In the genomic region with DNA sequence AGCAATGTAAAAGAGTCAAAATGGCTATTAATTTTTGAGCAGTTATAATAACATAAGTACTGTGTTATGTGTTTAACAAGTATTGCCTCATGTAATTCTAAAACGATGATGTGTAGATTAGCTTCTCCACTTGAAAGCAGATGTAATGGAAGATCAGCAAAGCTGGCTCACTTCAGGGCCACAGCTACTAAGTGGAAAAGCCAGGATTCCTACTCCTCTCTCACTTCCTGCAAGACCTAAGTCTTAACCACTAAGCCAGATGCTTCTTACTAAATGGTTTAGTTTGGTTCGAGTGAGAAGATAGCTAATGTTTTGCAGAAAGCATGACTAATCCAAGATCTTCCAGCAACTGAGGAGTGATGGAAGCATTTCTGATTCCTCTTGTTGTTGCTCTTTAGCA, we compare ENCODE assay signal across 18 cellular contexts. TPM values are rescaled to one million over a fixed set of nuclear protein-coding genes. Genes with fewer than 3 reads are reported as not detected.
DNase-seq lines count a peak whose midpoint lies in the region; ATAC-seq, FAIRE-seq and TF ChIP-seq lines count a peak whose summit lies in the region.
"Had no signal": no experiment of that assay in that cellular context is flagged by ENCODE, and none has a peak within 500 bp of the region (broad histone marks: within the 10 kb centered on the region; RNA-seq: fewer than 3 reads in every experiment).

No MANE protein-coding gene starts in this region.

- H3K4me2 ChIP-seq in hepatocyte, result no peak overlapping the region

- no peaks in the 10 kb centered on the region for H3K79me2 ChIP-seq in hepatocyte

- no peak overlapping the region for H2AFZ ChIP-seq in hepatocyte

- H3K36me3 Mint-ChIP-seq in activated CD4-positive, alpha-beta T cell treated with anti-CD3 and anti-CD28 coated beads for 36 hours (ENCODE audit: low read depth), result no peaks in the 10 kb centered on the region
- H3K36me3 Mint-ChIP-seq: brain, type B pancreatic cell had no signal

- no peaks in the 10 kb centered on the region for H3K9me3 ChIP-seq in hepatocyte (ENCODE audit: low read depth)

- no peak overlapping the region for H3K27ac ChIP-seq in hepatocyte

- peak; percentile 74 for DNase-seq in GM04503 (ENCODE audit: low read depth)
- DNase-seq in RCC 7860 (ENCODE audit: low spot score), result peak; percentile 86
- peak; percentile 57 for DNase-seq in fibroblast of pulmonary artery (ENCODE audit: low read depth)
- peak; percentile 70 for DNase-seq in skeletal muscle cell (ENCODE audit: low read depth)
- DNase-seq in HPDE6-E6E7 (ENCODE audit: extremely low spot score), result no peak
- DNase-seq in activated CD4-positive, alpha-beta T cell treated with anti-CD3 and anti-CD28 coated beads for 36 hours, result no peak
- no peak for DNase-seq in hepatocyte (ENCODE audit: low spot score)
- DNase-seq: effector memory CD4-positive, alpha-beta T cell; KG1; left cardiac atrium; NCI-H1417 treated with DMSO at 0.1 percent for 48 hours; SW 1271 had no signal

- no peaks in the 10 kb centered on the region for H4K20me1 ChIP-seq in hepatocyte (ENCODE audit: insufficient read depth, poor library complexity, severe bottlenecking)

- H3K9me3 Mint-ChIP-seq in activated CD4-positive, alpha-beta T cell treated with anti-CD3 and anti-CD28 coated beads for 36 hours (ENCODE audit: low read depth), result no peaks in the 10 kb centered on the region
- H3K9me3 Mint-ChIP-seq: brain, type B pancreatic cell had no signal

- peak; percentile 96 for FAIRE-seq in RCC 7860 (lab: Jason Lieb, UNC)
- FAIRE-seq: H1 had no signal

- ATAC-seq in activated CD4-positive, alpha-beta T cell treated with anti-CD3 and anti-CD28 coated beads for 36 hours, result no peak
- no peak for ATAC-seq in HG02759 (IDR thresholded peaks at IDR 0.05; ENCODE audit: unreplicated experiment)

- no peaks in the 10 kb centered on the region for H3K36me3 ChIP-seq in hepatocyte (replicated peaks; ENCODE audit: insufficient read depth, low read depth)

- intact Hi-C loops in activated CD4-positive, alpha-beta T cell treated with anti-CD3 and anti-CD28 coated beads for 36 hours (cut with DNase I, micrococcal nuclease), result no loop called here

- no peak overlapping the region for H3K4me3 Mint-ChIP-seq in activated CD4-positive, alpha-beta T cell treated with anti-CD3 and anti-CD28 coated beads for 36 hours
- H3K4me3 Mint-ChIP-seq: brain, type B pancreatic cell had no signal

- H3K4me3 ChIP-seq in fibroblast of pulmonary artery (replicated peaks; ENCODE audit: low read depth, low read length) (no peak overlapping the region), skeletal muscle cell (ENCODE audit: low read depth, low read length) (no peak overlapping the region), hepatocyte (no peak overlapping the region)

- no peaks in the 10 kb centered on the region for H3K27me3 ChIP-seq in hepatocyte

- H3K4me1 Mint-ChIP-seq in activated CD4-positive, alpha-beta T cell treated with anti-CD3 and anti-CD28 coated beads for 36 hours, result no peaks in the 10 kb centered on the region

- H3K4me1 ChIP-seq in hepatocyte (ENCODE audit: insufficient read depth), result no peaks in the 10 kb centered on the region

- POLR2A ChIA-PET in activated CD4-positive, alpha-beta T cell treated with anti-CD3 and anti-CD28 coated beads for 36 hours (lab: Charles Lee), result no interaction called here

- CTCF ChIA-PET in activated CD4-positive, alpha-beta T cell treated with anti-CD3 and anti-CD28 coated beads for 36 hours (lab: Charles Lee), result no interaction called here

- H3K27me3 Mint-ChIP-seq in activated CD4-positive, alpha-beta T cell treated with anti-CD3 and anti-CD28 coated beads for 36 hours, result peaks cover 20% of the 10 kb centered on the region

- 64% methylated on average over 2 of the region's 2 CpGs for WGBS in hepatocyte (ENCODE audit: low lambda C conversion rate, missing lambda C conversion rate)

- H3K27ac Mint-ChIP-seq in activated CD4-positive, alpha-beta T cell treated with anti-CD3 and anti-CD28 coated beads for 36 hours, result no peak overlapping the region
- H3K27ac Mint-ChIP-seq: brain, progenitor cell of endocrine pancreas, type B pancreatic cell had no signal

- TF ChIP-seq CTCF in fibroblast of pulmonary artery (IDR thresholded peaks at IDR 0.05; ENCODE audit: low read length, missing control alignments), result no peak
- TF ChIP-seq CTCF in hepatocyte (IDR thresholded peaks at IDR 0.05; ENCODE audit: poor library complexity), result no peak

- H3K9me2 ChIP-seq in hepatocyte (replicated peaks; ENCODE audit: insufficient read depth), result no peaks in the 10 kb centered on the region

RNA-seq across cellular contexts. Expression of a gene that starts 15.7 kb away (rescaled TPM):
- total RNA-seq in activated CD4-positive, alpha-beta T cell treated with anti-CD3 and anti-CD28 coated beads for 36 hours, result under 1 TPM; 0.11 to 0.90 TPM
- 18.1 and 20.9 TPM in 2 replicates for total RNA-seq in hepatocyte
- polyA plus RNA-seq in hepatocyte, result 12.7 and 24.6 TPM in 2 replicates
- total RNA-seq: NCI-H460 had no signal

Comparison
In these comparisons a context has a peak if more than half of its experiments do, and no peak if none do; other contexts are left out.
1. DNase-seq: peak in GM04503 (single experiment), RCC 7860 (single experiment), fibroblast of pulmonary artery (single experiment) and skeletal muscle cell (single experiment); none in HPDE6-E6E7 (single experiment), activated CD4-positive, alpha-beta T cell treated with anti-CD3 and anti-CD28 coated beads for 36 hours (single experiment) and hepatocyte (single experiment).
2. RNA of a gene that starts 15.7 kb away (total RNA-seq): 18.1 to 20.9 TPM in hepatocyte; 0.11 to 0.90 TPM in activated CD4-positive, alpha-beta T cell treated with anti-CD3 and anti-CD28 coated beads for 36 hours; every median in the first group is over 10 times any median in the second.